1 cellular context compared by ENCODE assay signal in genomic region chr11:73308003-73308962, GRCh38.
A peak's percentile ranks its signal among the peaks of the same experiment; 100 is the strongest.
TF ChIP-seq lines count a peak whose summit lies in the region.

Gene ARHGEF17, plus strand, starts transcription at chr11:73308276. Its CDS starts 363 bp downstream, at chr11:73308639.

TF ChIP-seq in GM12878, 131 proteins besides CTCF, POLR2A, EP300 and RAD21 (continued from another document):
- TF ChIP-seq SKIL (IDR thresholded peaks at IDR 0.05; ENCODE audit: low read depth, poor library complexity, severe bottlenecking) (no peak), MAX (IDR thresholded peaks at IDR 0.05; ENCODE audit: low read depth, low read length) (peak; percentile 45; the same call in 1 of the 2 replicates), ATF7 (IDR thresholded peaks at IDR 0.05; ENCODE audit: low read depth) (no peak), MEF2B (IDR thresholded peaks at IDR 0.05; ENCODE audit: partially characterized antibody, poor library complexity, severe bottlenecking) (peak; percentile 93), RUNX3 (IDR thresholded peaks at IDR 0.05; ENCODE audit: low read length) (peak; percentile 53), RFX5 (IDR thresholded peaks at IDR 0.05; ENCODE audit: low read depth, low read length) (no peak), ZNF207 (IDR thresholded peaks at IDR 0.05; ENCODE audit: borderline replicate concordance) (0 out of 2 replicates have a peak, but pooled peaks have one; percentile 41), EGR1 (IDR thresholded peaks at IDR 0.05; ENCODE audit: borderline replicate concordance in 1 of 2, low read depth in 2 of 2, low read length in 2 of 2) (peak in 1 of 2 experiments; percentile 69; a peak in 1 of 3 replicates), NR2C1 (IDR thresholded peaks at IDR 0.05) (no peak), SMARCA5 (IDR thresholded peaks at IDR 0.05) (no peak), BCLAF1 (IDR thresholded peaks at IDR 0.05) (0 out of 2 replicates have a peak, but pooled peaks have one; percentile 24), EED (IDR thresholded peaks at IDR 0.05; ENCODE audit: low read depth) (no peak), PML (IDR thresholded peaks at IDR 0.05; ENCODE audit: low read length) (no peak), SUPT20H (IDR thresholded peaks at IDR 0.05; ENCODE audit: borderline replicate concordance, control insufficient read depth, low read depth, low read length) (no peak), ZNF687 (IDR thresholded peaks at IDR 0.05) (peak; percentile 69; the same call in 1 of the 2 replicates), CHD2 (IDR thresholded peaks at IDR 0.05; ENCODE audit: borderline replicate concordance, low read depth, low read length) (peak; percentile 22; the same call in 1 of the 2 replicates), NKRF (conservative IDR thresholded peaks at IDR 0.05) (peak; percentile 39; the same call in 1 of the 2 replicates), PBX3 (IDR thresholded peaks at IDR 0.05; ENCODE audit: insufficient replicate concordance, low read depth, low read length) (no peak), TCF12 (IDR thresholded peaks at IDR 0.05; ENCODE audit: low read depth, low read length) (no peak), HDAC2 (IDR thresholded peaks at IDR 0.05) (no peak), HCFC1 (IDR thresholded peaks at IDR 0.05; ENCODE audit: low read length) (no peak), BCL11A (IDR thresholded peaks at IDR 0.05; ENCODE audit: low read depth, low read length) (no peak), BHLHE40 (IDR thresholded peaks at IDR 0.05; ENCODE audit: borderline replicate concordance in 1 of 2, low read depth in 2 of 2, low read length in 1 of 2) (peak; percentile 48 to 88; a peak in 3 of 4 replicates), IKZF1 (conservative IDR thresholded peaks at IDR 0.05) (peak; percentile 96), YY1 (IDR thresholded peaks at IDR 0.05; ENCODE audit: low read depth, low read length) (peak; percentile 73), ZNF384 (IDR thresholded peaks at IDR 0.05; ENCODE audit: borderline replicate concordance, low read depth, low read length) (no peak)
TF ChIP-seq in GM12878: peak in this region for 15.
